ENCODE assay signal across 7 cellular contexts in genomic region chr14:71254091-71254719, GRCh38.
DNase-seq lines count a peak whose midpoint lies in the region; TF ChIP-seq lines count a peak whose summit lies in the region.
"Not testable (repeated sequence)": the region's sequence is repeated elsewhere in the genome, so short reads cannot be mapped to it uniquely, and the experiment has no call there.

No MANE protein-coding gene starts in this region.

- 79 to 91% (median 85%) methylated on average over 7 to 53 of the region's 53 CpGs for WGBS in spleen, 5 donors

- not testable (repeated sequence) for H3K27me3 Mint-ChIP-seq in CD14-positive monocyte (ENCODE audit: low read depth in 3 of 3); activated CD4-positive, alpha-beta T cell treated with anti-CD3 and anti-CD28 coated beads, Interleukin-2, amount 10 ng/mL, durations not matched to agents 7 days and 5 days; activated naive CD4-positive, alpha-beta T cell treated with anti-CD3 and anti-CD28 coated beads, Interleukin-2, amount 10 ng/mL, durations not matched to agents 7 days and 5 days; dendritic cell treated with granulocyte-macrophage colony-stimulating factor and Interleukin-4, amounts not matched to agents 40 ng/mL and 50 ng/mL, for 4 days; immature natural killer cell (ENCODE audit: low read depth in 3 of 3)

- peak overlapping the region in 3 of 8 donors; percentile 36 to 51 (median 44) for H3K27ac ChIP-seq in spleen

- H3K27ac Mint-ChIP-seq in CD14-positive monocyte (peak overlapping the region in 5 of 7 donors; percentile 58 to 85 (median 70)), immature natural killer cell (peak overlapping the region in 4 of 6 donors; percentile 21 to 48 (median 34))
- H3K27ac Mint-ChIP-seq in activated CD4-positive, alpha-beta T cell treated with anti-CD3 and anti-CD28 coated beads, Interleukin-2, amount 10 ng/mL, durations not matched to agents 7 days and 5 days; activated naive CD4-positive, alpha-beta T cell treated with anti-CD3 and anti-CD28 coated beads, Interleukin-2, amount 10 ng/mL, durations not matched to agents 7 days and 5 days: not testable (repeated sequence)
- H3K27ac Mint-ChIP-seq in dendritic cell treated with granulocyte-macrophage colony-stimulating factor and Interleukin-4, amounts not matched to agents 40 ng/mL and 50 ng/mL, for 4 days: peak overlapping the region; percentile 87

- H3K9me3 Mint-ChIP-seq in CD14-positive monocyte: peaks cover 23 to 47% (median 33%) of the 10 kb centered on the region in 7 donors
- peaks cover 23% of the 10 kb centered on the region for H3K9me3 Mint-ChIP-seq in activated CD4-positive, alpha-beta T cell treated with anti-CD3 and anti-CD28 coated beads, Interleukin-2, amount 10 ng/mL, durations not matched to agents 7 days and 5 days
- H3K9me3 Mint-ChIP-seq in activated naive CD4-positive, alpha-beta T cell treated with anti-CD3 and anti-CD28 coated beads, Interleukin-2, amount 10 ng/mL, durations not matched to agents 7 days and 5 days: peaks cover 21% of the 10 kb centered on the region
- H3K9me3 Mint-ChIP-seq in dendritic cell treated with granulocyte-macrophage colony-stimulating factor and Interleukin-4, amounts not matched to agents 40 ng/mL and 50 ng/mL, for 4 days: peaks cover 40% of the 10 kb centered on the region
- H3K9me3 Mint-ChIP-seq in immature natural killer cell: peaks cover 6 to 19% (median 14%) of the 10 kb centered on the region in 6 donors

- DNase-seq in CD14-positive monocyte (ENCODE audit: low spot score); H7; activated CD4-positive, alpha-beta T cell treated with anti-CD3 and anti-CD28 coated beads, Interleukin-2, amount 10 ng/mL, durations not matched to agents 7 days and 5 days; activated naive CD4-positive, alpha-beta T cell treated with anti-CD3 and anti-CD28 coated beads, Interleukin-2, amount 10 ng/mL, durations not matched to agents 7 days and 5 days; immature natural killer cell: not testable (repeated sequence)
- peak; percentile 76 for DNase-seq in spleen

- H3K36me3 ChIP-seq in H7 (replicated peaks; ENCODE audit: control insufficient read depth, insufficient read depth, low read length); spleen: not testable (repeated sequence)

- not testable (repeated sequence) for H3K4me1 Mint-ChIP-seq in CD14-positive monocyte; activated CD4-positive, alpha-beta T cell treated with anti-CD3 and anti-CD28 coated beads, Interleukin-2, amount 10 ng/mL, durations not matched to agents 7 days and 5 days; activated naive CD4-positive, alpha-beta T cell treated with anti-CD3 and anti-CD28 coated beads, Interleukin-2, amount 10 ng/mL, durations not matched to agents 7 days and 5 days; dendritic cell treated with granulocyte-macrophage colony-stimulating factor and Interleukin-4, amounts not matched to agents 40 ng/mL and 50 ng/mL, for 4 days (ENCODE audit: low read depth)
- H3K4me1 Mint-ChIP-seq in immature natural killer cell: peaks cover 7 to 13% of the 10 kb centered on the region in 2 donors

- peak overlapping the region; percentile 8; the same call in 1 of the 2 replicates for H3K4me3 ChIP-seq in H7 (ENCODE audit: insufficient read depth, low read depth, low read length)
- H3K4me3 ChIP-seq in spleen: peak overlapping the region in 4 of 8 donors; percentile 18 to 46 (median 26)

- not testable (repeated sequence) for TF ChIP-seq POLR2A in spleen (IDR thresholded peaks at IDR 0.05)

- peaks cover 7 to 40% (median 21%) of the 10 kb centered on the region in 8 donors for H3K9me3 ChIP-seq in spleen

- intact Hi-C loops in CD14-positive monocyte (cut with micrococcal nuclease); dendritic cell treated with granulocyte-macrophage colony-stimulating factor and Interleukin-4, amounts not matched to agents 40 ng/mL and 50 ng/mL, for 4 days (cut with micrococcal nuclease); spleen (cut with DNase I; ENCODE audit: low total_unique reads): not testable (repeated sequence)

- not testable (repeated sequence) for H3K27me3 ChIP-seq in H7 (ENCODE audit: control insufficient read depth, insufficient read depth, low read length); spleen (replicated peaks in 1 of 7)

- CTCF ChIA-PET in activated CD4-positive, alpha-beta T cell treated with anti-CD3 and anti-CD28 coated beads, Interleukin-2, amount 10 ng/mL, durations not matched to agents 7 days and 5 days (lab: Charles Lee): interaction anchor here (1.1 kb wide), 1 partner anchor 23 kb away, joined by 3 read pairs; no protein-coding TSS in a partner anchor
- CTCF ChIA-PET in activated naive CD4-positive, alpha-beta T cell treated with anti-CD3 and anti-CD28 coated beads, Interleukin-2, amount 10 ng/mL, durations not matched to agents 7 days and 5 days (lab: Charles Lee): not testable (repeated sequence)

- H3K36me3 Mint-ChIP-seq in CD14-positive monocyte; activated CD4-positive, alpha-beta T cell treated with anti-CD3 and anti-CD28 coated beads, Interleukin-2, amount 10 ng/mL, durations not matched to agents 7 days and 5 days (ENCODE audit: low read depth); activated naive CD4-positive, alpha-beta T cell treated with anti-CD3 and anti-CD28 coated beads, Interleukin-2, amount 10 ng/mL, durations not matched to agents 7 days and 5 days; dendritic cell treated with granulocyte-macrophage colony-stimulating factor and Interleukin-4, amounts not matched to agents 40 ng/mL and 50 ng/mL, for 4 days (ENCODE audit: low read depth); immature natural killer cell: not testable (repeated sequence)

- POLR2A ChIA-PET in activated CD4-positive, alpha-beta T cell treated with anti-CD3 and anti-CD28 coated beads, Interleukin-2, amount 10 ng/mL, durations not matched to agents 7 days and 5 days (lab: Charles Lee): not testable (repeated sequence)

- H3K4me3 Mint-ChIP-seq in CD14-positive monocyte: peak overlapping the region; percentile 76 to 80
- peak overlapping the region; percentile 40 for H3K4me3 Mint-ChIP-seq in activated CD4-positive, alpha-beta T cell treated with anti-CD3 and anti-CD28 coated beads, Interleukin-2, amount 10 ng/mL, durations not matched to agents 7 days and 5 days
- H3K4me3 Mint-ChIP-seq in activated naive CD4-positive, alpha-beta T cell treated with anti-CD3 and anti-CD28 coated beads, Interleukin-2, amount 10 ng/mL, durations not matched to agents 7 days and 5 days: peak overlapping the region; percentile 32
- H3K4me3 Mint-ChIP-seq in dendritic cell treated with granulocyte-macrophage colony-stimulating factor and Interleukin-4, amounts not matched to agents 40 ng/mL and 50 ng/mL, for 4 days: peak overlapping the region; percentile 74
- H3K4me3 Mint-ChIP-seq in immature natural killer cell: peak overlapping the region; percentile 5 to 80 (median 73)

- H3K4me1 ChIP-seq in spleen: not testable (repeated sequence)

- not testable (repeated sequence) for TF ChIP-seq CTCF in CD14-positive monocyte (IDR thresholded peaks at IDR 0.05); spleen (IDR thresholded peaks at IDR 0.05 in 8 of 11, conservative IDR thresholded peaks at IDR 0.05 in 3 of 11)
